In the genomic region with DNA sequence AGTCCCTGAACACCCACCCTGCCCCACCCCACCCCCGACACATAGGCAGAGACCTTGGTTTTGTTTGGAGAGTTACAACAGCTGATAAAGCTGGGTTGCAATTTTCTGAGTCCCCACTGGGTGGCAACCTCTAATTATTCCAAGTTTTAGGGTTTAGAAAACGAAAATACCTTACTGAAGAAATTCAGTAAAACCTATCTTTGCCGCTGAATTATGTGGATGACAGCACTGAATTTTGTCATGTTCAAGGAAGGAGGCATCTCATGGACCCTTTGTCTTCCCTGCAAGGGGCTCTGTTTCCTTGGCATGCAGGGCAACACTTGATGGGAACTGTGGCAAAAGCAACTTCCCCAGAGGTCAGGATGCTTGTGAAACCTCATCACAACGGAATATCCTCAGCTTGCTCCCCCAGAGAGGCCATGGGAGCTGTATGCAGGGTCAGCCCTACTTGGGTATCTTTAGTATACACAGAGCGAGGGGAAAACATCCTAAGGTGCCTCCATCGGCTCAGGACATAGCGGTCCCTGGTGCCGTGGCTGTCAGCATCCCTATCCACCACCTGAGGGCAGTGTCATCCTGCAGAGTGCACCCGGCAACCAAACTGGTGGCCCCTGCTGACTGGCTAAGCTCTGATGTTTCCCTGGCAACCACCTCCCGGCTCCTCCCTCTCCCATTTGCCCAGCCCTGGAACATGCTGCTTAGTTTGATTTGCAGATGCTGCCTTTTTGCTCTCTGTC, we compare ENCODE assay signal across 8 cellular contexts.
DNase-seq lines count a peak whose midpoint lies in the region; ATAC-seq and TF ChIP-seq lines count a peak whose summit lies in the region.

No MANE protein-coding gene starts in this region.

- H2AK5ac ChIP-seq in trophoblast cell (ENCODE audit: low read length) = no peak overlapping the region

- peaks cover 4% of the 10 kb centered on the region for H3K36me3 Mint-ChIP-seq in glutamatergic neuron (ENCODE audit: unreplicated experiment)

- no peak overlapping the region for H2BK120ac ChIP-seq in trophoblast cell (ENCODE audit: insufficient read depth, low read length, poor library complexity)

- peaks cover 7% of the 10 kb centered on the region for H3K4me1 Mint-ChIP-seq in glutamatergic neuron (ENCODE audit: low read depth, unreplicated experiment)

- H3K27ac ChIP-seq in MM.1S (ENCODE audit: low read length) (no peak overlapping the region), trophoblast cell (ENCODE audit: low read depth, low read length) (no peak overlapping the region)

- DNase-seq in DMS153 treated with DMSO at 0.1 percent for 48 hours (lab: John Stamatoyannopoulos, UW; ENCODE audit: unreplicated experiment) (peak; percentile 70), MM.1S (peak; percentile 81), glutamatergic neuron (peak; percentile 91), trophoblast cell (peak; percentile 91 to 94), ureter (ENCODE audit: low spot score) (peak; percentile 94)
- DNase-seq in activated naive CD4-positive, alpha-beta T cell treated with anti-CD3 and anti-CD28 coated beads, Interleukin-2, amount 50 U/mL, for 16 hours = peak; percentile 84

- no peak overlapping the region for H3K4me3 ChIP-seq in MM.1S (ENCODE audit: low read length)
- no peak overlapping the region for H3K4me3 ChIP-seq in trophoblast cell (ENCODE audit: low read depth, low read length)

- no peaks in the 10 kb centered on the region for H3F3A ChIP-seq in MM.1S (ENCODE audit: insufficient read depth, low read length)

- peaks cover 3% of the 10 kb centered on the region for H3K27me3 Mint-ChIP-seq in glutamatergic neuron (ENCODE audit: unreplicated experiment)

- H3K23ac ChIP-seq in trophoblast cell (ENCODE audit: low read length) = no peak overlapping the region

- H3K9me2 ChIP-seq in MM.1S (replicated peaks; ENCODE audit: insufficient read depth, low read length) = no peaks in the 10 kb centered on the region

- TF ChIP-seq CTCF in MM.1S (IDR thresholded peaks at IDR 0.05; ENCODE audit: low read length) = peak; percentile 66
- peak; percentile 84 for TF ChIP-seq CTCF in glutamatergic neuron (IDR thresholded peaks at IDR 0.05; ENCODE audit: partially characterized antibody, unreplicated experiment)

- peak; percentile 62 for ATAC-seq in GM21723 (IDR thresholded peaks at IDR 0.05; ENCODE audit: unreplicated experiment)
- ATAC-seq in SK-N-SH treated with all-trans-retinoic acid at 6 μM for 48 hours = peak; percentile 98

- WGBS in trophoblast cell (ENCODE audit: extremely low coverage, insufficient coverage, insufficient read length) = no CpG with 5 or more reads among the region's 10 CpGs

- H3K4ac ChIP-seq in trophoblast cell (ENCODE audit: low read depth, low read length) = no peak overlapping the region

- no peaks in the 10 kb centered on the region for H3K36me3 ChIP-seq in MM.1S (replicated peaks; ENCODE audit: insufficient read depth, low read length)
- H3K36me3 ChIP-seq in trophoblast cell (ENCODE audit: control insufficient read depth in 1 of 2, insufficient read depth in 2 of 2, low read length in 2 of 2) = no peaks in the 10 kb centered on the region

- H2BK5ac ChIP-seq in trophoblast cell (ENCODE audit: low read depth, low read length, poor library complexity) = no peak overlapping the region

- peaks cover 50% of the 10 kb centered on the region for H3K27me3 ChIP-seq in MM.1S (replicated peaks; ENCODE audit: insufficient read depth, low read length)
- no peaks in the 10 kb centered on the region for H3K27me3 ChIP-seq in trophoblast cell (ENCODE audit: insufficient read depth, low read length)

- H3K9ac ChIP-seq in MM.1S (ENCODE audit: low read length) (no peak overlapping the region), trophoblast cell (ENCODE audit: low read length) (no peak overlapping the region)

- H3K4me2 ChIP-seq in MM.1S (ENCODE audit: low read depth, low read length) (no peak overlapping the region), trophoblast cell (ENCODE audit: low read length) (no peak overlapping the region)

- no peaks in the 10 kb centered on the region for H3K4me1 ChIP-seq in MM.1S (ENCODE audit: low read length)
- peaks cover 11 to 12% of the 10 kb centered on the region in 2 experiments for H3K4me1 ChIP-seq in trophoblast cell (ENCODE audit: control insufficient read depth in 1 of 2, insufficient read depth in 2 of 2, low read length in 2 of 2)

- H3K18ac ChIP-seq in trophoblast cell (ENCODE audit: low read length) = no peak overlapping the region

- H3K27ac Mint-ChIP-seq in glutamatergic neuron (ENCODE audit: unreplicated experiment) = peak overlapping the region; percentile 83

- peaks cover 18% of the 10 kb centered on the region for H3K79me1 ChIP-seq in trophoblast cell (ENCODE audit: low read length)

- H3K14ac ChIP-seq in trophoblast cell (ENCODE audit: low read length) = no peak overlapping the region

- no peaks in the 10 kb centered on the region for H3K79me2 ChIP-seq in MM.1S (ENCODE audit: low read length)
- peaks cover 5% of the 10 kb centered on the region for H3K79me2 ChIP-seq in trophoblast cell (ENCODE audit: control insufficient read depth, insufficient read depth, low read length, poor library complexity)

- H4K12ac ChIP-seq in trophoblast cell (ENCODE audit: low read depth, low read length) = no peak overlapping the region

- H3K4me3 Mint-ChIP-seq in glutamatergic neuron (ENCODE audit: unreplicated experiment) = peak overlapping the region; percentile 50

- H2AFZ ChIP-seq in MM.1S (ENCODE audit: low read length) (no peak overlapping the region), trophoblast cell (ENCODE audit: insufficient read depth, low read length, poor library complexity) (no peak overlapping the region)

- no peaks in the 10 kb centered on the region for H4K20me1 ChIP-seq in MM.1S (ENCODE audit: insufficient read depth, low read length)

- no peak overlapping the region for H4K8ac ChIP-seq in trophoblast cell (ENCODE audit: low read depth, low read length)

- H2BK12ac ChIP-seq in trophoblast cell (ENCODE audit: low read length) = peak overlapping the region; percentile 79

- no peak overlapping the region for H4K91ac ChIP-seq in trophoblast cell (ENCODE audit: low read depth, low read length)

- H3K9me3 Mint-ChIP-seq in glutamatergic neuron (ENCODE audit: unreplicated experiment) = peaks cover 16% of the 10 kb centered on the region

- H3K9me3 ChIP-seq in MM.1S (replicated peaks; ENCODE audit: insufficient read depth, low read length) (no peaks in the 10 kb centered on the region), trophoblast cell (ENCODE audit: insufficient read depth, low read depth, low read length) (peaks cover 8% of the 10 kb centered on the region)

TF ChIP-seq in SK-N-SH treated with all-trans-retinoic acid at 6 μM for 48 hours, 23 proteins besides CTCF, POLR2A, EP300 and RAD21 (continues in another document):
- TF ChIP-seq ZFP3 (CRISPR knock-in tag; IDR thresholded peaks at IDR 0.05) (no peak), ESRRG (CRISPR knock-in tag; IDR thresholded peaks at IDR 0.05) (no peak), CREB5 (CRISPR knock-in tag; IDR thresholded peaks at IDR 0.05; ENCODE audit: low read depth) (no peak), SNAI2 (CRISPR knock-in tag; IDR thresholded peaks at IDR 0.05) (no peak), TCF4 (CRISPR knock-in tag; IDR thresholded peaks at IDR 0.05; ENCODE audit: borderline replicate concordance) (no peak)
- TF ChIP-seq, protein P1, sequence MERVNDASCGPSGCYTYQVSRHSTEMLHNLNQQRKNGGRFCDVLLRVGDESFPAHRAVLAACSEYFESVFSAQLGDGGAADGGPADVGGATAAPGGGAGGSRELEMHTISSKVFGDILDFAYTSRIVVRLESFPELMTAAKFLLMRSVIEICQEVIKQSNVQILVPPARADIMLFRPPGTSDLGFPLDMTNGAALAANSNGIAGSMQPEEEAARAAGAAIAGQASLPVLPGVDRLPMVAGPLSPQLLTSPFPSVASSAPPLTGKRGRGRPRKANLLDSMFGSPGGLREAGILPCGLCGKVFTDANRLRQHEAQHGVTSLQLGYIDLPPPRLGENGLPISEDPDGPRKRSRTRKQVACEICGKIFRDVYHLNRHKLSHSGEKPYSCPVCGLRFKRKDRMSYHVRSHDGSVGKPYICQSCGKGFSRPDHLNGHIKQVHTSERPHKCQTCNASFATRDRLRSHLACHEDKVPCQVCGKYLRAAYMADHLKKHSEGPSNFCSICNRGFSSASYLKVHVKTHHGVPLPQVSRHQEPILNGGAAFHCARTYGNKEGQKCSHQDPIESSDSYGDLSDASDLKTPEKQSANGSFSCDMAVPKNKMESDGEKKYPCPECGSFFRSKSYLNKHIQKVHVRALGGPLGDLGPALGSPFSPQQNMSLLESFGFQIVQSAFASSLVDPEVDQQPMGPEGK (CRISPR knock-in tag; IDR thresholded peaks at IDR 0.05; ENCODE audit: borderline replicate concordance) = no peak
